8 cellular contexts compared by ENCODE assay signal in the genomic region with DNA sequence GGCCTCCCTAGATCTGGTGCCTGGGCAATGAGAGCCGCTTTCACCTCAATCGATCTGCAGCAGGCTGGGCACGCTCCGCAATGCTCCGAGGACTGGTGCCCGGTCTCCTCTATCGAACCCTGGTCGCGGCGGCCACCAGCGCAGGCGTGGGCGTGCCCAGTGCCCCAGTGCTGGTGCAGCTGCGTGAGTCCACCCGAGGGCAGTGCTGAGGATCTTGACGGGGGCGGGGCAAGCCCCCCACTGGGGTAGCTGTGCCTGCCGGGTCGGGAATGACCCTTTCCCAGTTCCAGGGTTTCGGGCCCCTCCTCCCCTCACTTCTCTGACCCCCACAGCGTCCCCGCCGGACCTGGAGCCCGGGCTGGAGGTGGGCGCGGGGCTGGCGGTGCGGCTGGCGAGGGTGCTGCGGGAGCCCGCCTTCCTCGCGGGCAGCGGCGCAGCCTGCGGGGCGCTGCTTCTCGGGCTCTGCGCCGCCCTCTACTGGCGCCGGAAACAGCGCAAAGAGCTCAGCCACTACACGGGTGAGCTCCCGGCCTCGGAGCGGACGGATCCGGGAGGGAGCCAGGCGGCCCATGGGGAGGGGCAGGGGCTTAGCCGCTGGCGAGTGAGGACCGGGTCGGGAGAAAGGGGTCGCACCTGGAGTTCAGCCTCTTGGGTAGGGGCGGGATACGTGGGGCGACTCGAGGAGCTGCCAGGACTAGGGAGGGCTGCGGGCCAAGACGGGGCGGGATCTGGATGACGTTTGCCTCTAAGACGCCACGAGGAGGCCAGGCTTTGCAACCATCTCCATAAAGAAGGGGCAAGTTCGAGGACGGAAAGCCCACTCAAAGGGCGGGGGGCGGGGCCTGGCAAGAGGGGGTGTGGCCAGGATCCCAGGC. TPM values are rescaled to one million over a fixed set of nuclear protein-coding genes. Genes with fewer than 3 reads are reported as not detected.
DNase-seq lines count a peak whose midpoint lies in the region; ATAC-seq and TF ChIP-seq lines count a peak whose summit lies in the region.

No MANE protein-coding gene starts in this region.

- H3K9me3 ChIP-seq in colonic mucosa, result no peaks in the 10 kb centered on the region

- peak; percentile 87 to 97 for DNase-seq in NCI-H446 (lab: John Stamatoyannopoulos, UW)
- DNase-seq in activated CD4-positive, alpha-beta T cell treated with anti-CD3 and anti-CD28 coated beads for 4 hours, result peak; percentile 72 to 77
- peak; percentile 87 for DNase-seq in colonic mucosa
- peak; percentile 82 for DNase-seq in left lobe of liver (ENCODE audit: low spot score)
- DNase-seq in stimulated activated CD4-positive, alpha-beta T cell treated with anti-CD3 and anti-CD28 coated beads, Interleukin-1b, Interleukin-23, amount 100 ng/mL, for 48 hours, result peak; percentile 78

- H3K4me3 ChIP-seq in ACC112 (ENCODE audit: low read depth, low read length), result peak overlapping the region; percentile 79
- peak overlapping the region; percentile 51 for H3K4me3 ChIP-seq in colonic mucosa

- H2AFZ ChIP-seq in ACC112 (ENCODE audit: low read length, unreplicated experiment), result peak overlapping the region; percentile 81

- peaks cover 25% of the 10 kb centered on the region for H3K27me3 ChIP-seq in ACC112 (ENCODE audit: insufficient read depth, low read length)
- peaks cover 4% of the 10 kb centered on the region for H3K27me3 ChIP-seq in colonic mucosa

- intact Hi-C loops in colonic mucosa (cut with DNase I), result no loop called here

- no peaks in the 10 kb centered on the region for H3K79me2 ChIP-seq in ACC112 (ENCODE audit: control insufficient read depth, insufficient read depth, low read length, unreplicated experiment)

- ATAC-seq in GM18520 (IDR thresholded peaks at IDR 0.05; ENCODE audit: unreplicated experiment) (peak; percentile 77), HG03066 (IDR thresholded peaks at IDR 0.05; ENCODE audit: low read depth, unreplicated experiment) (peak; percentile 90), left lobe of liver (peak; percentile 95)

- H3K27ac ChIP-seq in ACC112 (ENCODE audit: low read depth, low read length), result peak overlapping the region; percentile 72
- H3K27ac ChIP-seq in colonic mucosa, result peak overlapping the region; percentile 72

- peak overlapping the region; percentile 51 to 74 for H3K9ac ChIP-seq in colonic mucosa (ENCODE audit: low read depth in 2 of 2, low read length in 2 of 2)

- TF ChIP-seq CTCF in colonic mucosa (IDR thresholded peaks at IDR 0.05), result peak; percentile 53

- no peaks in the 10 kb centered on the region for H3K36me3 ChIP-seq in ACC112 (ENCODE audit: insufficient read depth, low read length)
- H3K36me3 ChIP-seq in colonic mucosa, result no peaks in the 10 kb centered on the region

- H3K4me1 ChIP-seq in ACC112 (ENCODE audit: control insufficient read depth, insufficient read depth, low read length, unreplicated experiment) (peaks cover 4% of the 10 kb centered on the region), colonic mucosa (peaks cover 6% of the 10 kb centered on the region)

RNA-seq across cellular contexts. Expression of gene ROBO3, which starts 10.9 kb away (rescaled TPM):
- 1 to 10 TPM; 7.8 to 8.0 TPM for total RNA-seq in colonic mucosa
- 1.5 TPM for total RNA-seq in left lobe of liver

RNA-seq across cellular contexts. Expression of gene ROBO4, which starts 21.5 kb away (rescaled TPM):
- total RNA-seq in colonic mucosa, result 1 to 10 TPM; 4.0 to 5.0 TPM
- total RNA-seq in left lobe of liver, result 6.3 TPM

RNA-seq across cellular contexts. Expression of gene HEPN1, which starts 42.9 kb away (rescaled TPM):
- total RNA-seq in colonic mucosa (not detected), left lobe of liver (not detected)

RNA-seq across cellular contexts. Expression of gene HEPACAM, which starts 59.7 kb away (rescaled TPM):
- total RNA-seq in colonic mucosa (under 1 TPM; 0.08 to 0.12 TPM), left lobe of liver (27.2 TPM)

Comparison
In these comparisons a context has a peak if more than half of its experiments do, and no peak if none do; other contexts are left out.
1. Peak in every context shown above with its lines: DNase-seq, ATAC-seq, H3K4me3 ChIP-seq and H3K27ac ChIP-seq.